Comparison of ENCODE assay signal across 9 cellular contexts in the genomic region with DNA sequence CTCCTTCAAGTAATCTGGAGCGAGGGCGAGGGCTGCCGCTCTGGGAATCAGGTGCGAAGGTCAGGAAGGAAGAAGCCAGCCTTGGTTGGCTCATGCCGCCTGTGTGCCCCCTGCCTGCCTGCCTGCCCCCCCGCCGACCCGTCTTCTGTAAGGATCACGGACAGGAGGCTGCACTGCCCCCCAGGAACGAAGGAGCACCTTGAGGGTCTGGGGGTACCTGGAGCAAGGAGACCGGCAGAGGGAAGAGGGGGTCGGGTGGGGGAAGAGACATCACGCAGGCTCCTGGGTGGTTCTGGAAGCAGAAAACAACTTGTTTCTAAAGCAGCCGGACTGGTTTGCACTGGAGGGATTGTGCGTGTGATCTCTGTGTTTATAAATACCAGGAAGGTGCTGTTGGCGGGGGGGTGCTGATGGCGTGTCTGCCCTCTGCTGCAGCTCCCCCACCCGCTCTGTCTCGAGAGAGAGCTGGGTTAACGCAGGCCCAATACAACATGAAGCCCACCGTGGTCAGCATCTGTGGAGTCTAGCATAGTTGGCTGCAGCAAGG. TPM values are rescaled to one million over a fixed set of nuclear protein-coding genes. Genes with fewer than 3 reads are reported as not detected.
DNase-seq lines count a peak whose midpoint lies in the region; ATAC-seq, FAIRE-seq and TF ChIP-seq lines count a peak whose summit lies in the region.
"Had no signal": no experiment of that assay in that cellular context is flagged by ENCODE, and none has a peak within 500 bp of the region (broad histone marks: within the 10 kb centered on the region; RNA-seq: fewer than 3 reads in every experiment).

No MANE protein-coding gene starts in this region.

- TF ChIP-seq CTCF in natural killer cell (IDR thresholded peaks at IDR 0.05) (no peak), suprapubic skin (IDR thresholded peaks at IDR 0.05) (no peak)

- H3K4me1 Mint-ChIP-seq in natural killer cell = peaks cover 22 to 29% of the 10 kb centered on the region in 2 donors
- peaks cover 30 to 38% of the 10 kb centered on the region in 2 donors for H3K4me1 Mint-ChIP-seq in natural killer cell treated with Interleukin-12 subunit alpha and Interleukin-12 subunit beta and Interleukin-15 and Interleukin-18, amount 100 ng/mL, for 72 hours (ENCODE audit: low read depth in 2 of 2)

- 2% methylated on average over 18 of the region's 21 CpGs for WGBS in suprapubic skin

- H3K27me3 ChIP-seq in suprapubic skin = no peaks in the 10 kb centered on the region

- no peak overlapping the region for H3K27ac Mint-ChIP-seq in natural killer cell
- no peak overlapping the region for H3K27ac Mint-ChIP-seq in natural killer cell treated with Interleukin-12 subunit alpha and Interleukin-12 subunit beta and Interleukin-15 and Interleukin-18, amount 100 ng/mL, for 72 hours

- peaks cover 43% of the 10 kb centered on the region for H3K4me1 ChIP-seq in suprapubic skin

- no peak for FAIRE-seq in frontal cortex (lab: Jason Lieb, UNC)

- no peak for TF ChIP-seq EP300 in suprapubic skin (IDR thresholded peaks at IDR 0.05)

- peaks cover 9% of the 10 kb centered on the region for H3K36me3 ChIP-seq in suprapubic skin

- H3K9me3 ChIP-seq in suprapubic skin = no peaks in the 10 kb centered on the region

- H3K27me3 Mint-ChIP-seq in natural killer cell (ENCODE audit: low read depth in 2 of 2) = peaks cover 0 to 3% of the 10 kb centered on the region in 2 donors
- no peaks in the 10 kb centered on the region for H3K27me3 Mint-ChIP-seq in natural killer cell treated with Interleukin-12 subunit alpha and Interleukin-12 subunit beta and Interleukin-15 and Interleukin-18, amount 100 ng/mL, for 72 hours
- H3K27me3 Mint-ChIP-seq: central memory CD8-positive, alpha-beta T cell had no signal

- ATAC-seq in natural killer cell (peak in 1 of 3 donors; percentile 4), HG03457 (IDR thresholded peaks at IDR 0.05; ENCODE audit: unreplicated experiment) (no peak), HG03045 (IDR thresholded peaks at IDR 0.05; ENCODE audit: unreplicated experiment) (no peak)
- no peak for ATAC-seq in natural killer cell treated with Interleukin-12 subunit alpha and Interleukin-12 subunit beta and Interleukin-15 and Interleukin-18, amount 100 ng/mL, for 72 hours

- DNase-seq in natural killer cell (peak; percentile 60), iris pigment epithelial cell (ENCODE audit: low read depth) (peak; percentile 74), suprapubic skin (ENCODE audit: low spot score in 2 of 2) (no peak), frontal cortex (ENCODE audit: low spot score in 2 of 2) (no peak)
- no peak for DNase-seq in natural killer cell treated with Interleukin-12 subunit alpha and Interleukin-12 subunit beta and Interleukin-15 and Interleukin-18, amount 100 ng/mL, for 72 hours (ENCODE audit: low spot score)

- no peak overlapping the region for H3K4me3 Mint-ChIP-seq in natural killer cell
- no peak overlapping the region for H3K4me3 Mint-ChIP-seq in natural killer cell treated with Interleukin-12 subunit alpha and Interleukin-12 subunit beta and Interleukin-15 and Interleukin-18, amount 100 ng/mL, for 72 hours
- H3K4me3 Mint-ChIP-seq: central memory CD8-positive, alpha-beta T cell had no signal

- intact Hi-C loops in natural killer cell (cut with micrococcal nuclease) = loop anchor here (2.0 to 10.0 kb wide), 3 partner anchors 16 to 1750 kb away; partner anchors contain the start of gene YPEL5

- peaks cover 8% of the 10 kb centered on the region for H3K36me3 Mint-ChIP-seq in natural killer cell
- H3K36me3 Mint-ChIP-seq in natural killer cell treated with Interleukin-12 subunit alpha and Interleukin-12 subunit beta and Interleukin-15 and Interleukin-18, amount 100 ng/mL, for 72 hours = peaks cover 6% of the 10 kb centered on the region

- peak overlapping the region; percentile 97 for H3K4me3 ChIP-seq in suprapubic skin

- TF ChIP-seq POLR2A in suprapubic skin (IDR thresholded peaks at IDR 0.05) = peak in 1 of 2 donors; percentile 18

- peak overlapping the region; percentile 74 for H3K27ac ChIP-seq in angular gyrus (ENCODE audit: low read depth, low read length)
- peak overlapping the region; percentile 99 for H3K27ac ChIP-seq in suprapubic skin

- H3K9me3 Mint-ChIP-seq in natural killer cell = peaks cover 0 to 2% of the 10 kb centered on the region in 2 donors
- no peaks in the 10 kb centered on the region for H3K9me3 Mint-ChIP-seq in natural killer cell treated with Interleukin-12 subunit alpha and Interleukin-12 subunit beta and Interleukin-15 and Interleukin-18, amount 100 ng/mL, for 72 hours
- H3K9me3 Mint-ChIP-seq: central memory CD8-positive, alpha-beta T cell had no signal

RNA-seq across cellular contexts. Expression of gene FOSL2, which starts 1.7 kb away (rescaled TPM):
- total RNA-seq in natural killer cell (100 to 1,000 TPM; 414 to 531 (median 455) TPM), suprapubic skin (100 to 1,000 TPM; 298 to 370 (median 337) TPM), frontal cortex (20.0 TPM)
- total RNA-seq in natural killer cell treated with Interleukin-12 subunit alpha and Interleukin-12 subunit beta and Interleukin-15 and Interleukin-18, amount 100 ng/mL, for 72 hours = 10 to 100 TPM; 44.5 to 52.5 TPM

Comparison
In these comparisons a context has a peak if more than half of its experiments do, and no peak if none do; other contexts are left out.
1. DNase-seq: peak in natural killer cell (single experiment) and iris pigment epithelial cell (single experiment); none in natural killer cell treated with Interleukin-12 subunit alpha and Interleukin-12 subunit beta and Interleukin-15 and Interleukin-18, amount 100 ng/mL, for 72 hours (single experiment), suprapubic skin (0 of 2) and frontal cortex (0 of 2).
2. RNA of gene FOSL2, which starts 1.7 kb away (total RNA-seq): 414 to 531 TPM in natural killer cell and 298 to 370 TPM in suprapubic skin; 44.5 to 52.5 TPM in natural killer cell treated with Interleukin-12 subunit alpha and Interleukin-12 subunit beta and Interleukin-15 and Interleukin-18, amount 100 ng/mL, for 72 hours and 20.0 TPM in frontal cortex (single experiment); every median in the first group is over 4 times any median in the second.